ENCODE assay signal across 1 cellular context in the genomic region with DNA sequence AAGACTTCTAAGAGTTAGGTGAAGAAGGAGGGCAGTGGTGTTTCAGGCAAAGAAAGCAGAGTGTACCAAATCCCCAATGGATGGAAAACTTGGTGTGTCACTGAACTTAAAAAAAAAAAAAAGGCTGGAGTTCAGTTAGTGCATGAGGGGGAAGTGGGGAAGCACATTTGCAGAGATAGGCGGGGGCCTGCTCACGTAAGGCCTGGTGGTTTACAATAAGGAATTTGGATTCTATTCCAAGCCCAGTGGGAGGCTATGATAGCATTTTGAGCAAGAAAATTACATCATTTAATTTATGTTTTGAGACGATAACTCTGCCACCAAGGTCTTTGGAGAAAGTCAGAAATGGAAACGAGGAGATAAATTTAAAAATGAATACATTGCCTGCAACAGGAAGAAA.
TF ChIP-seq lines count a peak whose summit lies in the region.

No MANE protein-coding gene starts in this region.

TF ChIP-seq in IMR-90, 13 proteins besides CTCF, POLR2A, EP300 and RAD21 (continued from another document):
- TF ChIP-seq, protein P1, sequence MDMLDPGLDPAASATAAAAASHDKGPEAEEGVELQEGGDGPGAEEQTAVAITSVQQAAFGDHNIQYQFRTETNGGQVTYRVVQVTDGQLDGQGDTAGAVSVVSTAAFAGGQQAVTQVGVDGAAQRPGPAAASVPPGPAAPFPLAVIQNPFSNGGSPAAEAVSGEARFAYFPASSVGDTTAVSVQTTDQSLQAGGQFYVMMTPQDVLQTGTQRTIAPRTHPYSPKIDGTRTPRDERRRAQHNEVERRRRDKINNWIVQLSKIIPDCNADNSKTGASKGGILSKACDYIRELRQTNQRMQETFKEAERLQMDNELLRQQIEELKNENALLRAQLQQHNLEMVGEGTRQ (IDR thresholded peaks at IDR 0.05; ENCODE audit: low read depth, low read length) = no peak
- TF ChIP-seq, protein P2, sequence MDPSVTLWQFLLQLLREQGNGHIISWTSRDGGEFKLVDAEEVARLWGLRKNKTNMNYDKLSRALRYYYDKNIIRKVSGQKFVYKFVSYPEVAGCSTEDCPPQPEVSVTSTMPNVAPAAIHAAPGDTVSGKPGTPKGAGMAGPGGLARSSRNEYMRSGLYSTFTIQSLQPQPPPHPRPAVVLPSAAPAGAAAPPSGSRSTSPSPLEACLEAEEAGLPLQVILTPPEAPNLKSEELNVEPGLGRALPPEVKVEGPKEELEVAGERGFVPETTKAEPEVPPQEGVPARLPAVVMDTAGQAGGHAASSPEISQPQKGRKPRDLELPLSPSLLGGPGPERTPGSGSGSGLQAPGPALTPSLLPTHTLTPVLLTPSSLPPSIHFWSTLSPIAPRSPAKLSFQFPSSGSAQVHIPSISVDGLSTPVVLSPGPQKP (IDR thresholded peaks at IDR 0.05; ENCODE audit: borderline replicate concordance, low read depth, low read length) = no peak
- TF ChIP-seq NFE2L2 (IDR thresholded peaks at IDR 0.05; ENCODE audit: low read depth, low read length) (no peak), SMC3 (IDR thresholded peaks at IDR 0.05; ENCODE audit: low read depth, low read length) (no peak)
